In genomic region chr2:37707393-37707792, GRCh38 we compare ENCODE assay signal across 25 cellular contexts. TPM values are rescaled to one million over a fixed set of nuclear protein-coding genes. Genes with fewer than 3 reads are reported as not detected.
DNase-seq lines count a peak whose midpoint lies in the region; ATAC-seq and TF ChIP-seq lines count a peak whose summit lies in the region.
"Had no signal": no experiment of that assay in that cellular context is flagged by ENCODE, and none has a peak within 500 bp of the region (broad histone marks: within the 10 kb centered on the region; RNA-seq: fewer than 3 reads in every experiment).

No MANE protein-coding gene starts in this region.

- no peak overlapping the region for H2BK12ac ChIP-seq in mesenchymal stem cell (ENCODE audit: low read length in 2 of 2)

- H2AK5ac ChIP-seq in IMR-90 (ENCODE audit: low read depth, low read length): no peak overlapping the region; the same call in 1 of the 2 replicates
- H2AK5ac ChIP-seq in mesenchymal stem cell (ENCODE audit: low read length, severe bottlenecking): no peak overlapping the region

- no peak overlapping the region for H3K27ac Mint-ChIP-seq in CD8-positive, alpha-beta T cell
- H3K27ac Mint-ChIP-seq: activated CD4-positive, alpha-beta T cell treated with anti-CD3 and anti-CD28 coated beads, Interleukin-2, amount 10 ng/mL, durations not matched to agents 24 days and 14 days; natural killer cell had no signal

- peaks cover 0 to 12% (median 0%) of the 10 kb centered on the region in 11 experiments; a peak in 2 of 22 replicates for H3K27me3 ChIP-seq in BLaER1 treated with 17β-estradiol and CSF1 and Interleukin-3, amounts not matched to agents 10 nM and 100 nM
- H3K27me3 ChIP-seq in IMR-90 (ENCODE audit: control insufficient read depth, insufficient read depth, low read length) (no peaks in the 10 kb centered on the region), mesenchymal stem cell (ENCODE audit: control insufficient read depth in 1 of 2, insufficient read depth in 1 of 2, low read length in 2 of 2) (no peaks in the 10 kb centered on the region)
- H3K27me3 ChIP-seq in CD8-positive, alpha-beta T cell (ENCODE audit: insufficient read depth, low read length): no peaks in the 10 kb centered on the region
- H3K27me3 ChIP-seq: heart left ventricle had no signal

- POLR2A ChIA-PET in IMR-90 (lab: Charles Lee; ENCODE audit: unreplicated experiment): no interaction called here
- POLR2A ChIA-PET in CD8-positive, alpha-beta T cell (lab: Charles Lee): no interaction called here

- WGBS in IMR-90 (ENCODE audit: extremely low coverage in 2 of 2, insufficient read length in 1 of 2), 2 experiments: no CpG with 5 or more reads among the region's 1 CpG
- WGBS in mesenchymal stem cell: no CpG with 5 or more reads among the region's 1 CpG

- H3K27me3 Mint-ChIP-seq in CD8-positive, alpha-beta T cell (ENCODE audit: low read depth): no peaks in the 10 kb centered on the region

- H3K4me1 ChIP-seq in BLaER1 treated with 17β-estradiol and CSF1 and Interleukin-3, amounts not matched to agents 10 nM and 100 nM: peaks cover 33 to 59% (median 42%) of the 10 kb centered on the region in 10 experiments
- peaks cover 14% of the 10 kb centered on the region for H3K4me1 ChIP-seq in IMR-90 (ENCODE audit: control insufficient read depth, insufficient read depth, low read length)
- peaks cover 17% of the 10 kb centered on the region for H3K4me1 ChIP-seq in CD8-positive, alpha-beta T cell (ENCODE audit: insufficient read depth, low read length)
- H3K4me1 ChIP-seq in mesenchymal stem cell (ENCODE audit: control insufficient read depth, insufficient read depth, low read depth, low read length): peaks cover 4% of the 10 kb centered on the region

- H2BK120ac ChIP-seq in IMR-90 (ENCODE audit: low read depth, low read length) (peak overlapping the region; percentile 47; the same call in 1 of the 2 replicates), mesenchymal stem cell (ENCODE audit: low read depth, low read length) (no peak overlapping the region)

- H3K23ac ChIP-seq in IMR-90 (ENCODE audit: low read depth, low read length) (no peak overlapping the region), mesenchymal stem cell (ENCODE audit: low read length in 2 of 2) (no peak overlapping the region)

- H2BK15ac ChIP-seq in IMR-90 (ENCODE audit: low read depth, low read length): peak overlapping the region; percentile 65; the same call in 1 of the 3 replicates
- no peak overlapping the region for H2BK15ac ChIP-seq in mesenchymal stem cell (ENCODE audit: low read depth, poor library complexity, severe bottlenecking)

- no peaks in the 10 kb centered on the region for H3K9me3 Mint-ChIP-seq in CD8-positive, alpha-beta T cell
- H3K9me3 Mint-ChIP-seq: activated T-cell treated with anti-CD3 and anti-CD28 coated beads, Interleukin-2, amount 50 U/mL, for 4 hours; natural killer cell had no signal

- H3K9me3 ChIP-seq in BLaER1 treated with 17β-estradiol and CSF1 and Interleukin-3, amounts not matched to agents 10 nM and 100 nM (replicated peaks in 1 of 11): peaks cover 0 to 14% (median 3%) of the 10 kb centered on the region in 11 experiments; a peak in 9 of 22 replicates
- H3K9me3 ChIP-seq in IMR-90 (ENCODE audit: control insufficient read depth, insufficient read depth, low read length) (no peaks in the 10 kb centered on the region), mesenchymal stem cell (ENCODE audit: control insufficient read depth, low read length) (no peaks in the 10 kb centered on the region)
- H3K9me3 ChIP-seq in CD8-positive, alpha-beta T cell (ENCODE audit: low read length): no peaks in the 10 kb centered on the region
- H3K9me3 ChIP-seq: heart left ventricle had no signal

- peak overlapping the region in 2 of 11 experiments; percentile 23 to 49; a peak in 2 of 22 replicates for H3K27ac ChIP-seq in BLaER1 treated with 17β-estradiol and CSF1 and Interleukin-3, amounts not matched to agents 10 nM and 100 nM
- H3K27ac ChIP-seq in IMR-90 (ENCODE audit: insufficient read depth, low read length) (no peak overlapping the region), mesenchymal stem cell (ENCODE audit: low read length, poor library complexity, severe bottlenecking) (no peak overlapping the region)
- H3K27ac ChIP-seq in CD8-positive, alpha-beta T cell (ENCODE audit: low read depth, low read length): no peak overlapping the region
- H3K27ac ChIP-seq: heart left ventricle had no signal

- H3K36me3 ChIP-seq in BLaER1 treated with 17β-estradiol and CSF1 and Interleukin-3, amounts not matched to agents 10 nM and 100 nM: no peaks in the 10 kb centered on the region
- no peaks in the 10 kb centered on the region for H3K36me3 ChIP-seq in IMR-90 (ENCODE audit: control insufficient read depth, insufficient read depth, low read length)
- no peaks in the 10 kb centered on the region for H3K36me3 ChIP-seq in CD8-positive, alpha-beta T cell (ENCODE audit: insufficient read depth, low read length)
- H3K36me3 ChIP-seq in mesenchymal stem cell (ENCODE audit: control insufficient read depth in 1 of 2, insufficient read depth in 2 of 2, low read depth in 1 of 2, low read length in 2 of 2): no peaks in the 10 kb centered on the region
- H3K36me3 ChIP-seq: heart left ventricle had no signal

- CTCF ChIA-PET in IMR-90 (lab: Yijun Ruan, JAX): interaction anchor here (1.0 kb wide), 1 partner anchor 9 kb away, joined by 3 read pairs; no protein-coding TSS in a partner anchor
- CTCF ChIA-PET in CD8-positive, alpha-beta T cell (lab: Charles Lee): interaction anchor here (1.3 kb wide), 1 partner anchor 248 kb away, joined by 3 read pairs; no protein-coding TSS in a partner anchor

- no peak overlapping the region for H3K9ac ChIP-seq in BLaER1 treated with 17β-estradiol and CSF1 and Interleukin-3, amounts not matched to agents 10 nM and 100 nM
- H3K9ac ChIP-seq in IMR-90 (ENCODE audit: low read depth, low read length) (no peak overlapping the region), mesenchymal stem cell (ENCODE audit: low read length) (no peak overlapping the region)

- in situ Hi-C loops in IMR-90 (cut with MboI; ENCODE audit: low sequenced_read_pairs): no loop called here

- peaks cover 13% of the 10 kb centered on the region for H3K9me1 ChIP-seq in IMR-90 (ENCODE audit: insufficient read depth, low read length)

- TF ChIP-seq CTCF in IMR-90 (conservative IDR thresholded peaks at IDR 0.05; ENCODE audit: low read depth, low read length): no peak
- no peak for TF ChIP-seq CTCF in CD8-positive, alpha-beta T cell (IDR thresholded peaks at IDR 0.05)

- peaks cover 0 to 12% of the 10 kb centered on the region in 2 experiments; a peak in 2 of 4 replicates for H3K79me1 ChIP-seq in IMR-90 (ENCODE audit: low read depth in 1 of 2, low read length in 2 of 2)
- no peaks in the 10 kb centered on the region for H3K79me1 ChIP-seq in mesenchymal stem cell (replicated peaks; ENCODE audit: low read length, poor library complexity, severe bottlenecking)

- H4K8ac ChIP-seq in IMR-90 (ENCODE audit: low read depth in 2 of 2, low read length in 2 of 2): peak overlapping the region in 1 of 2 experiments; percentile 39; a peak in 2 of 4 replicates
- no peak overlapping the region for H4K8ac ChIP-seq in mesenchymal stem cell (ENCODE audit: low read length)

- H2BK5ac ChIP-seq in IMR-90 (ENCODE audit: low read depth, low read length, poor library complexity, severe bottlenecking): no peak overlapping the region
- H2BK5ac ChIP-seq in mesenchymal stem cell (ENCODE audit: low read depth, low read length, poor library complexity, severe bottlenecking): no peak overlapping the region

- TF ChIP-seq POLR2A in IMR-90 (IDR thresholded peaks at IDR 0.05; ENCODE audit: low read depth, low read length): no peak

- H3K36me3 Mint-ChIP-seq in CD8-positive, alpha-beta T cell: no peaks in the 10 kb centered on the region
- H3K36me3 Mint-ChIP-seq: brain, immature natural killer cell, natural killer cell had no signal

- H2AFZ ChIP-seq in IMR-90 (replicated peaks; ENCODE audit: low read length, poor library complexity) (no peak overlapping the region), mesenchymal stem cell (ENCODE audit: low read depth, low read length) (no peak overlapping the region)

- H3K4me2 ChIP-seq in BLaER1 treated with 17β-estradiol and CSF1 and Interleukin-3, amounts not matched to agents 10 nM and 100 nM: peak overlapping the region; percentile 4 to 84 (median 33); a peak in 14 of 22 replicates
- no peak overlapping the region for H3K4me2 ChIP-seq in IMR-90 (ENCODE audit: low read depth, low read length)
- no peak overlapping the region for H3K4me2 ChIP-seq in mesenchymal stem cell (ENCODE audit: low read length, poor library complexity, severe bottlenecking)

- no TSS peak for BruUV-seq in IMR-90 (replicated peaks; lab: Mats Ljungman, UMichigan)

- 0 out of 2 replicates have a peak overlapping the region, but pooled peaks have one; percentile 17 for H2BK20ac ChIP-seq in IMR-90 (ENCODE audit: low read depth, low read length)

- peaks cover 31% of the 10 kb centered on the region for H3K4me1 Mint-ChIP-seq in CD8-positive, alpha-beta T cell (ENCODE audit: low read depth)

- H3K4me3 Mint-ChIP-seq in CD8-positive, alpha-beta T cell: no peak overlapping the region
- H3K4me3 Mint-ChIP-seq: activated CD4-positive, alpha-beta T cell treated with anti-CD3 and anti-CD28 coated beads, Interleukin-2, amount 10 ng/mL, durations not matched to agents 24 days and 14 days; activated T-cell treated with anti-CD3 and anti-CD28 coated beads, Interleukin-2, amount 50 U/mL, for 4 hours; brain; immature natural killer cell; natural killer cell had no signal

- H3K4me3 ChIP-seq in BLaER1 treated with 17β-estradiol and CSF1 and Interleukin-3, amounts not matched to agents 10 nM and 100 nM: no peak overlapping the region
- H3K4me3 ChIP-seq in IMR-90 (ENCODE audit: insufficient read depth, low read depth, low read length): no peak overlapping the region
- H3K4me3 ChIP-seq in CD8-positive, alpha-beta T cell (ENCODE audit: low read depth, low read length): no peak overlapping the region
- no peak overlapping the region for H3K4me3 ChIP-seq in mesenchymal stem cell (ENCODE audit: insufficient read depth in 1 of 2, low read depth in 1 of 2, low read length in 2 of 2)
- H3K4me3 ChIP-seq: heart left ventricle, skin epidermis had no signal

- intact Hi-C loops in IMR-90 (cut with micrococcal nuclease): no loop called here
- intact Hi-C loops in CD8-positive, alpha-beta T cell (cut with DNase I, micrococcal nuclease): no loop called here

- H4K5ac ChIP-seq in IMR-90 (ENCODE audit: low read depth, low read length): no peak overlapping the region

- no peak for TF ChIP-seq RAD21 in IMR-90 (IDR thresholded peaks at IDR 0.05; ENCODE audit: low read length)

- DNase-seq in IMR-90 (no peak), germinal center (ENCODE audit: low spot score) (peak; percentile 13), OCI-M2 (lab: John Stamatoyannopoulos, UW; ENCODE audit: unreplicated experiment) (no peak), mesenchymal stem cell (no peak)
- DNase-seq in CD8-positive, alpha-beta T cell: no peak
- DNase-seq: activated CD4-positive, alpha-beta T cell treated with anti-CD3 and anti-CD28 coated beads, Interleukin-2, amount 10 ng/mL, durations not matched to agents 24 days and 14 days; activated naive CD4-positive, alpha-beta T cell; activated T-cell treated with anti-CD3 and anti-CD28 coated beads, Interleukin-2, amount 50 U/mL, for 4 hours; AML-193; COR-L47; DMS79; effector CD4-positive, alpha-beta T cell; heart left ventricle; immature natural killer cell; KBM-7; natural killer cell; NCI-H524 treated with DMSO at 0.1 percent for 48 hours; trophoblast cell had no signal

- H3K18ac ChIP-seq in IMR-90 (ENCODE audit: low read depth, low read length) (no peak overlapping the region), mesenchymal stem cell (ENCODE audit: low read depth in 1 of 2, low read length in 2 of 2) (no peak overlapping the region)

- H3K56ac ChIP-seq in IMR-90 (ENCODE audit: extremely low read depth, insufficient read depth, low read length): no peak overlapping the region

- H3K4ac ChIP-seq in IMR-90 (ENCODE audit: low read depth, low read length): peak overlapping the region; percentile 11; the same call in 1 of the 2 replicates
- H3K4ac ChIP-seq in mesenchymal stem cell (ENCODE audit: low read depth in 1 of 2, low read length in 2 of 2): no peak overlapping the region

- dilution Hi-C loops in IMR-90 (cut with HindIII; ENCODE audit: low sequenced_read_pairs, unreplicated experiment): no loop called here

- H4K91ac ChIP-seq in IMR-90 (ENCODE audit: insufficient read depth, low read depth, low read length) (0 out of 2 replicates have a peak overlapping the region, but pooled peaks have one; percentile 36), mesenchymal stem cell (ENCODE audit: low read length) (no peak overlapping the region)

- ATAC-seq in GM21367 (IDR thresholded peaks at IDR 0.05; ENCODE audit: unreplicated experiment) (peak; percentile 53), IMR-90 (ENCODE audit: low read depth) (no peak), GM21576 (IDR thresholded peaks at IDR 0.05; ENCODE audit: unreplicated experiment) (no peak)
- no peak for ATAC-seq in CD8-positive, alpha-beta T cell
- ATAC-seq: heart left ventricle, left lobe of liver, natural killer cell, SK-N-SH treated with all-trans-retinoic acid at 6 μM for 48 hours had no signal

- no peak overlapping the region for H2AK9ac ChIP-seq in IMR-90 (replicated peaks; ENCODE audit: low read depth, low read length, poor library complexity)

- H3K14ac ChIP-seq in IMR-90 (replicated peaks; ENCODE audit: low read depth, low read length): no peak overlapping the region
- no peak overlapping the region for H3K14ac ChIP-seq in mesenchymal stem cell (ENCODE audit: low read length in 2 of 2)

- no peaks in the 10 kb centered on the region for H4K20me1 ChIP-seq in BLaER1 treated with 17β-estradiol and CSF1 and Interleukin-3, amounts not matched to agents 10 nM and 100 nM
- H4K20me1 ChIP-seq in IMR-90 (ENCODE audit: insufficient read depth, low read length): no peaks in the 10 kb centered on the region

RNA-seq across cellular contexts. Expression of gene CDC42EP3, which starts 36.0 kb away (rescaled TPM):
- 152 and 167 TPM in 2 replicates for total RNA-seq in IMR-90 (2012; rRNA removed)
- polyA plus RNA-seq in IMR-90 (2012; rRNA removed): 177 and 193 TPM in 2 replicates
- 71.7 and 119 TPM in 2 replicates for polyA plus RNA-seq in IMR-90 (2012; cell fraction: cytosol; rRNA removed)
- polyA plus RNA-seq in IMR-90 (2012; cell fraction: nucleus; rRNA removed; ENCODE audit: low replicate concordance): 63.1 and 123 TPM in 2 replicates
- 10 to 100 TPM; 27.4 to 28.1 TPM for total RNA-seq in CD8-positive, alpha-beta T cell
- 117 TPM for polyA plus RNA-seq in mesenchymal stem cell (2013, experiment 1 of 2)
- 117 TPM for polyA plus RNA-seq in mesenchymal stem cell (2013, experiment 2 of 2)

Comparison
In these comparisons a context has a peak if more than half of its experiments do, and no peak if none do; other contexts are left out.
1. H3K4me2 ChIP-seq: peak in BLaER1 treated with 17β-estradiol and CSF1 and Interleukin-3, amounts not matched to agents 10 nM and 100 nM (11 of 11); none in IMR-90 (single experiment) and mesenchymal stem cell (single experiment).